19 cellular contexts compared by ENCODE assay signal in genomic region chr3:72613871-72614270, GRCh38.
DNase-seq lines count a peak whose midpoint lies in the region; ATAC-seq, FAIRE-seq and TF ChIP-seq lines count a peak whose summit lies in the region.
"Had no signal": no experiment of that assay in that cellular context is flagged by ENCODE, and none has a peak within 500 bp of the region (broad histone marks: within the 10 kb centered on the region; RNA-seq: fewer than 3 reads in every experiment).

No MANE protein-coding gene starts in this region.

- no TSS peak for BruUV-seq in K562 (replicated peaks; lab: Mats Ljungman, UMichigan)

- CTCF ChIA-PET in K562 (lab: Yijun Ruan, JAX; ENCODE audit: low intra/inter-chr PET ratio): no interaction called here
- CTCF ChIA-PET in SK-N-SH (lab: Yijun Ruan, JAX): no interaction called here

- H3K4me1 ChIP-seq in K562 (replicated peaks in 1 of 2; ENCODE audit: control insufficient read depth in 2 of 2, insufficient read depth in 2 of 2, low read length in 2 of 2) (peaks cover 0 to 16% of the 10 kb centered on the region in 2 experiments; a peak in 3 of 5 replicates), SK-N-SH (ENCODE audit: control insufficient read depth in 1 of 2, insufficient read depth in 2 of 2, low read depth in 1 of 2, low read length in 1 of 2) (no peaks in the 10 kb centered on the region; a peak in 1 of 4 replicates)
- H3K4me1 ChIP-seq: BE2C had no signal

- H3K79me2 ChIP-seq in K562 (ENCODE audit: control insufficient read depth, insufficient read depth, low read length): no peaks in the 10 kb centered on the region
- no peaks in the 10 kb centered on the region for H3K79me2 ChIP-seq in SK-N-SH (ENCODE audit: insufficient read depth)

- ATAC-seq in K562: peak; percentile 79
- no peak for ATAC-seq in HG03457 (IDR thresholded peaks at IDR 0.05; ENCODE audit: unreplicated experiment)

- H3K36me3 ChIP-seq in K562 (ENCODE audit: control insufficient read depth, insufficient read depth, low read length): no peaks in the 10 kb centered on the region
- H3K36me3 ChIP-seq in SK-N-SH (replicated peaks in 1 of 2; ENCODE audit: control insufficient read depth in 1 of 2, insufficient read depth in 2 of 2, low read length in 1 of 2): no peaks in the 10 kb centered on the region
- H3K36me3 ChIP-seq: BE2C had no signal

- 83% methylated on average over 1 of the region's 1 CpG for WGBS in K562 (ENCODE audit: insufficient coverage, low coverage, missing lambda C conversion rate)
- 63% methylated on average over 1 of the region's 1 CpG for WGBS in SK-N-SH (ENCODE audit: low lambda C conversion rate)

- POLR2A ChIA-PET in K562 (lab: Yijun Ruan, JAX) (no interaction called here), SK-N-SH (lab: Yijun Ruan, JAX) (no interaction called here)

- H3K4me3 ChIP-seq in K562 (no peak overlapping the region), SK-N-SH (ENCODE audit: low read depth in 2 of 2, low read length in 1 of 2) (no peak overlapping the region)

- intact Hi-C loops in K562 (cut with micrococcal nuclease): no loop called here

- H3K9me3 Mint-ChIP-seq in immature natural killer cell: peaks cover 0 to 2% (median under 1%) of the 10 kb centered on the region in 6 donors
- H3K9me3 Mint-ChIP-seq: H9 had no signal

- TF ChIP-seq CTCF in K562 (IDR thresholded peaks at IDR 0.05 in 2 of 3, conservative IDR thresholded peaks at IDR 0.05 in 1 of 3; ENCODE audit: insufficient read depth in 2 of 3, low read depth in 1 of 3, low read length in 3 of 3): no peak
- TF ChIP-seq CTCF in SK-N-SH (IDR thresholded peaks at IDR 0.05): no peak

- H3K9me3 ChIP-seq in K562 (replicated peaks; ENCODE audit: control insufficient read depth, insufficient read depth, low read depth, low read length) (no peaks in the 10 kb centered on the region), SK-N-SH (no peaks in the 10 kb centered on the region)
- H3K9me3 ChIP-seq: BE2C had no signal

- in situ Hi-C loops in K562 (cut with MboI): no loop called here

- H3K27ac Mint-ChIP-seq in immature natural killer cell: no peak overlapping the region
- H3K27ac Mint-ChIP-seq: H9 had no signal

- no peak overlapping the region for H3K4me3 Mint-ChIP-seq in immature natural killer cell
- H3K4me3 Mint-ChIP-seq: CD4-positive, alpha-beta memory T cell; H9 had no signal

- H3K9me1 ChIP-seq in K562 (ENCODE audit: control insufficient read depth, insufficient read depth, low read length): no peaks in the 10 kb centered on the region

- TF ChIP-seq EP300 in K562 (IDR thresholded peaks at IDR 0.05; ENCODE audit: low read length) (no peak), SK-N-SH (IDR thresholded peaks at IDR 0.05; ENCODE audit: borderline replicate concordance in 1 of 2, low read depth in 1 of 2, low read length in 1 of 2) (no peak)

- no peak for TF ChIP-seq RAD21 in K562 (CRISPR knock-in tag; conservative IDR thresholded peaks at IDR 0.05 in 1 of 2, IDR thresholded peaks at IDR 0.05 in 1 of 2)
- no peak for TF ChIP-seq RAD21 in SK-N-SH (IDR thresholded peaks at IDR 0.05; ENCODE audit: low read length)

- no peaks in the 10 kb centered on the region for H3F3A ChIP-seq in SK-N-SH (replicated peaks; ENCODE audit: insufficient read depth)

- no peak overlapping the region; the same call in 1 of the 2 replicates for H2AFZ ChIP-seq in K562 (ENCODE audit: low read depth, low read length)
- H2AFZ ChIP-seq in SK-N-SH (ENCODE audit: low read depth): no peak overlapping the region

- peaks cover 11 to 16% of the 10 kb centered on the region in 2 donors for H3K4me1 Mint-ChIP-seq in immature natural killer cell
- H3K4me1 Mint-ChIP-seq: CD4-positive, alpha-beta memory T cell had no signal

- no peak for FAIRE-seq in K562 (lab: Jason Lieb, UNC)
- FAIRE-seq: A204.1, H1, HTR-8/SVneo had no signal

- DNase-seq in ELR (ENCODE audit: low read depth): peak; percentile 2
- DNase-seq in HT1080 (ENCODE audit: low read depth): peak; percentile 13
- peak in 3 of 4 experiments; percentile 29 to 55 (median 55) for DNase-seq in K562 (ENCODE audit: extremely low read depth in 1 of 4, low spot score in 3 of 4)
- DNase-seq in SK-N-SH: no peak
- no peak for DNase-seq in SIG-M5 (lab: John Stamatoyannopoulos, UW)
- DNase-seq in immature natural killer cell: no peak
- DNase-seq: ACHN; BE2C; CD4-positive, alpha-beta memory T cell; DMS153; DMS79; H9; IMR-90; KG1 had no signal

- peaks cover 0 to 3% (median 2%) of the 10 kb centered on the region in 3 donors for H3K27me3 Mint-ChIP-seq in immature natural killer cell (ENCODE audit: low read depth in 3 of 3)

- no peak for TF ChIP-seq POLR2A in K562 (conservative IDR thresholded peaks at IDR 0.05)

- H4K20me1 ChIP-seq in K562 (replicated peaks; ENCODE audit: control insufficient read depth, insufficient read depth, low read length): no peaks in the 10 kb centered on the region
- no peaks in the 10 kb centered on the region for H4K20me1 ChIP-seq in SK-N-SH (ENCODE audit: insufficient read depth)

- H3K27me3 ChIP-seq in K562 (ENCODE audit: control insufficient read depth in 2 of 2, insufficient read depth in 2 of 2, low read length in 2 of 2): no peaks in the 10 kb centered on the region
- H3K27me3 ChIP-seq in SK-N-SH (ENCODE audit: insufficient read depth): no peaks in the 10 kb centered on the region
- H3K27me3 ChIP-seq: BE2C had no signal

- H3K9ac ChIP-seq in K562 (ENCODE audit: insufficient read depth in 1 of 2, low read depth in 2 of 2, low read length in 2 of 2) (no peak overlapping the region), SK-N-SH (no peak overlapping the region)

- H3K4me2 ChIP-seq in K562 (ENCODE audit: insufficient read depth, low read length) (no peak overlapping the region), SK-N-SH (no peak overlapping the region)

- H3K27ac ChIP-seq in K562 (ENCODE audit: extremely low read depth, low read depth, low read length) (no peak overlapping the region), SK-N-SH (ENCODE audit: low read depth in 2 of 2, low read length in 1 of 2) (no peak overlapping the region)
- H3K27ac ChIP-seq: HL-60 had no signal

- no peaks in the 10 kb centered on the region for H3K9me2 ChIP-seq in SK-N-SH

- H3K36me3 Mint-ChIP-seq in immature natural killer cell: no peaks in the 10 kb centered on the region
- H3K36me3 Mint-ChIP-seq: CD4-positive, alpha-beta memory T cell had no signal

TF ChIP-seq in K562, 482 proteins besides CTCF, POLR2A, EP300 and RAD21 (continues in another document):
- TF ChIP-seq NFYB (IDR thresholded peaks at IDR 0.05; ENCODE audit: extremely low read depth, insufficient read length) (peak; percentile 40), E2F8 (IDR thresholded peaks at IDR 0.05; ENCODE audit: low read depth, partially characterized antibody) (no peak), YY1 (IDR thresholded peaks at IDR 0.05; ENCODE audit: borderline replicate concordance in 1 of 3, control insufficient read depth in 1 of 3, extremely low read depth in 1 of 3, insufficient read depth in 3 of 3, insufficient read length in 1 of 3, insufficient replicate concordance in 2 of 3, low read depth in 1 of 3, low read length in 2 of 3) (peak in 1 of 3 experiments; percentile 12), NR4A1 (CRISPR knock-in tag; IDR thresholded peaks at IDR 0.05) (no peak), NR4A1 (tag; IDR thresholded peaks at IDR 0.05) (no peak)

TF ChIP-seq in SK-N-SH, 30 proteins besides CTCF, POLR2A, EP300 and RAD21 (continues in another document):
- no peak for TF ChIP-seq SIN3A (IDR thresholded peaks at IDR 0.05; ENCODE audit: borderline replicate concordance, low read depth, low read length)
- TF ChIP-seq EZH2phosphoT487 (IDR thresholded peaks at IDR 0.05; ENCODE audit: borderline replicate concordance, low read depth): no peak
- no peak for TF ChIP-seq JUND (IDR thresholded peaks at IDR 0.05)
- TF ChIP-seq RFX5 (IDR thresholded peaks at IDR 0.05; ENCODE audit: low read length): no peak
- no peak for TF ChIP-seq RXRA (IDR thresholded peaks at IDR 0.05; ENCODE audit: borderline replicate concordance, low read depth)
- TF ChIP-seq TEAD4 (IDR thresholded peaks at IDR 0.05; ENCODE audit: borderline replicate concordance, insufficient read depth): no peak
- no peak for TF ChIP-seq IRF3 (IDR thresholded peaks at IDR 0.05; ENCODE audit: low read depth, low read length)
- no peak for TF ChIP-seq YY1 (IDR thresholded peaks at IDR 0.05; ENCODE audit: low read depth)
- TF ChIP-seq CHD2 (IDR thresholded peaks at IDR 0.05; ENCODE audit: low read length, partially characterized antibody): no peak
- TF ChIP-seq FOSL2 (IDR thresholded peaks at IDR 0.05; ENCODE audit: borderline replicate concordance, low read depth): no peak
- TF ChIP-seq MAX (IDR thresholded peaks at IDR 0.05; ENCODE audit: low read depth): no peak
- TF ChIP-seq ZBTB33 (IDR thresholded peaks at IDR 0.05; ENCODE audit: borderline replicate concordance, low read depth): no peak
- TF ChIP-seq FOXM1 (IDR thresholded peaks at IDR 0.05; ENCODE audit: low read depth): no peak
- no peak for TF ChIP-seq POLR2AphosphoS5 (IDR thresholded peaks at IDR 0.05; ENCODE audit: low read depth, low read length)
- no peak for TF ChIP-seq GATA2 (CRISPR knock-in tag; IDR thresholded peaks at IDR 0.05)

Comparison
In these comparisons a context has a peak if more than half of its experiments do, and no peak if none do; other contexts are left out.
1. DNase-seq: peak in ELR (single experiment), HT1080 (single experiment) and K562 (3 of 4); none in SK-N-SH (single experiment), SIG-M5 (single experiment) and immature natural killer cell (0 of 3).